1 cellular context compared by ENCODE assay signal in the genomic region with DNA sequence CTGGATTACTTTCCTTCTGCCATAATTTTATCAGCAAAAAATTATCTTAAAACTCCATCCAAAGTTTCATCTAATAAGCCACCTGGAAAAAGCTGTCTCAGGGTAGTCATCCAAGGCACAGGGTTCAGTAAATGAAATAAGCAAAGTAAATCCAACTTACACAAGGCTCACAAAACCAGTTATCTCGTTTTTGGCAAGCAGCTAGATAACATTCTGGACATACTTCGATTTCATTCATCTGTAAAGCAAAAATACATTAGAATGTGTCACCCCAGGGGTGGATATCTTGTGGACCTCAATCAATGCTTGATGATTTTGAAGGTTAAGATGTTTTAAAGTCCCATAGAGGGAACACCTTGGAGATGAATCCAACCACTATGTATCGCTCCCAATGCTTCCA.
TF ChIP-seq lines count a peak whose summit lies in the region.

No MANE protein-coding gene starts in this region.

TF ChIP-seq in WTC11, 78 proteins besides CTCF, POLR2A, EP300 and RAD21 (continued from another document):
- no peak for TF ChIP-seq AFF4 (CRISPR knock-in tag; IDR thresholded peaks at IDR 0.05; ENCODE audit: borderline replicate concordance)
- TF ChIP-seq, protein P1, sequence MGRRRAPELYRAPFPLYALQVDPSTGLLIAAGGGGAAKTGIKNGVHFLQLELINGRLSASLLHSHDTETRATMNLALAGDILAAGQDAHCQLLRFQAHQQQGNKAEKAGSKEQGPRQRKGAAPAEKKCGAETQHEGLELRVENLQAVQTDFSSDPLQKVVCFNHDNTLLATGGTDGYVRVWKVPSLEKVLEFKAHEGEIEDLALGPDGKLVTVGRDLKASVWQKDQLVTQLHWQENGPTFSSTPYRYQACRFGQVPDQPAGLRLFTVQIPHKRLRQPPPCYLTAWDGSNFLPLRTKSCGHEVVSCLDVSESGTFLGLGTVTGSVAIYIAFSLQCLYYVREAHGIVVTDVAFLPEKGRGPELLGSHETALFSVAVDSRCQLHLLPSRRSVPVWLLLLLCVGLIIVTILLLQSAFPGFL (CRISPR knock-in tag; IDR thresholded peaks at IDR 0.05; ENCODE audit: borderline replicate concordance) = no peak
- no peak for TF ChIP-seq IRF2 (CRISPR knock-in tag; IDR thresholded peaks at IDR 0.05; ENCODE audit: borderline replicate concordance, low read depth)
- TF ChIP-seq RORB (CRISPR knock-in tag; IDR thresholded peaks at IDR 0.05) = no peak
